ENCODE assay signal across 29 cellular contexts in the genomic region with DNA sequence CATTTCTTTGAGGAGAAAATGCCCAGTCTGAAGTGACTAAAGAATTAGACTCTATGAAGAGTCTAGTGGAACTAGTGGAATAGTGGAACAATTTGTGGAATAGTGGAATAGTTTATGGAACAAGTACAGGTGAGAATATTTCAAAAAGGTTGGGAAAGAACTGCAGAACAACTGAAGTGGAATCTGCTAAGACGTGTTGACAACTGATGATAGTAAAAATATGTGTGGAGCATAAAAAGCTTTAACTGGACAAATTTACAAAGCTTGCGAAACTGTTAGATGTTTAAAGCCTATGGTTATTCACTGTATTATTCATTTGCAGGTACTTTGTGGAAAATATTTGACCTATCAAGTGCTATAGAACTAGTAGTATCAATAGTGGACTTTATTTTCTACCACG.
"Had no signal": no experiment of that assay in that cellular context is flagged by ENCODE, and none has a peak within 500 bp of the region (broad histone marks: within the 10 kb centered on the region; RNA-seq: fewer than 3 reads in every experiment).

No MANE protein-coding gene starts in this region.

- FAIRE-seq: urothelium cell line had no signal

- H3K27ac Mint-ChIP-seq: stimulated activated effector memory CD8-positive, alpha-beta T cell treated with anti-CD3 and anti-CD28 coated beads, Interleukin-12 subunit alpha, Interleukin-12 subunit beta, amount 100 ng/mL, for 72 hours; stimulated activated memory B cell treated with anti-CD40 and anti-IgM and Interleukin-4, amounts not matched to agents 10 μg/mL and 1 μg/mL and 100 μg/mL, for 72 hours; stimulated activated naive B cell treated with anti-CD40 and anti-IgM and Interleukin-4, amounts not matched to agents 10 μg/mL and 1 μg/mL and 100 μg/mL, for 72 hours; stimulated activated naive CD8-positive, alpha-beta T cell treated with anti-CD3 and anti-CD28 coated beads, Interleukin-15, amount 100 ng/mL, for 72 hours; stimulated activated naive CD8-positive, alpha-beta T cell treated with anti-CD3 and anti-CD28 coated beads, Interleukin-15, Interleukin-2, amounts not matched to agents 100 ng/mL and 50 ng/mL, for 24 hours; type B pancreatic cell had no signal

- H3K27me3 Mint-ChIP-seq: stimulated activated memory B cell treated with anti-CD40 and anti-IgM and Interleukin-4, amounts not matched to agents 10 μg/mL and 1 μg/mL and 100 μg/mL, for 72 hours; stimulated activated naive CD8-positive, alpha-beta T cell treated with anti-CD3 and anti-CD28 coated beads, Interleukin-15, amount 100 ng/mL, for 72 hours; stimulated activated naive CD8-positive, alpha-beta T cell treated with anti-CD3 and anti-CD28 coated beads, Interleukin-15, Interleukin-2, amounts not matched to agents 100 ng/mL and 50 ng/mL, for 24 hours; type B pancreatic cell had no signal

- H3K36me3 Mint-ChIP-seq: stimulated activated effector memory CD8-positive, alpha-beta T cell treated with anti-CD3 and anti-CD28 coated beads, Interleukin-12 subunit alpha, Interleukin-12 subunit beta, amount 100 ng/mL, for 72 hours; stimulated activated memory B cell treated with anti-CD40 and anti-IgM and Interleukin-4, amounts not matched to agents 10 μg/mL and 1 μg/mL and 100 μg/mL, for 72 hours; stimulated activated naive B cell treated with anti-CD40 and anti-IgM and Interleukin-4, amounts not matched to agents 10 μg/mL and 1 μg/mL and 100 μg/mL, for 72 hours had no signal

- H3K9me3 ChIP-seq: stomach, suprapubic skin, testis, thoracic aorta, thyroid gland, tibial artery, transverse colon, upper lobe of left lung, upper lobe of right lung, uterus, vagina had no signal

- H3K27ac ChIP-seq: stomach, suprapubic skin, testis, thoracic aorta, thyroid gland, tibial artery, tibial nerve, transverse colon, upper lobe of left lung, upper lobe of right lung, uterus, vagina had no signal

- H3K4me3 Mint-ChIP-seq: stimulated activated effector memory CD8-positive, alpha-beta T cell treated with anti-CD3 and anti-CD28 coated beads, Interleukin-12 subunit alpha, Interleukin-12 subunit beta, amount 100 ng/mL, for 72 hours; stimulated activated memory B cell treated with anti-CD40 and anti-IgM and Interleukin-4, amounts not matched to agents 10 μg/mL and 1 μg/mL and 100 μg/mL, for 72 hours; stimulated activated naive B cell treated with anti-CD40 and anti-IgM and Interleukin-4, amounts not matched to agents 10 μg/mL and 1 μg/mL and 100 μg/mL, for 72 hours; stimulated activated naive CD8-positive, alpha-beta T cell treated with anti-CD3 and anti-CD28 coated beads, Interleukin-15, amount 100 ng/mL, for 72 hours; stimulated activated naive CD8-positive, alpha-beta T cell treated with anti-CD3 and anti-CD28 coated beads, Interleukin-15, Interleukin-2, amounts not matched to agents 100 ng/mL and 50 ng/mL, for 24 hours; type B pancreatic cell had no signal

- DNase-seq: stimulated activated CD4-positive, alpha-beta T cell treated with anti-CD3 and anti-CD28 coated beads, Interleukin-2, amount 100 ng/mL, for 48 hours; stimulated activated CD4-positive, alpha-beta T cell treated with anti-CD3 and anti-CD28 coated beads, Interleukin-4, amount 100 ng/mL, for 1 hour; stimulated activated CD4-positive, alpha-beta T cell treated with anti-CD3 and anti-CD28 coated beads, Interleukin-4, amount 100 ng/mL, for 24 hours; stimulated activated CD4-positive, alpha-beta T cell treated with anti-CD3 and anti-CD28 coated beads, Interleukin-4, amount 100 ng/mL, for 4 hours; stimulated activated CD8-positive, alpha-beta memory T cell treated with anti-CD3 and anti-CD28 coated beads, Interleukin-4, amount 100 ng/mL, for 48 hours; stimulated activated naive B cell treated with anti-CD40 and anti-IgM and Interleukin-4, amounts not matched to agents 10 μg/mL and 1 μg/mL and 100 μg/mL, for 72 hours; stimulated activated naive CD4-positive, alpha-beta T cell; stimulated activated naive CD4-positive, alpha-beta T cell treated with Interleukin-2 at 50 U/mL for 16 hours; stimulated activated naive CD8-positive, alpha-beta T cell treated with anti-CD3 and anti-CD28 coated beads, Interleukin-15, amount 100 ng/mL, for 72 hours; stimulated activated naive CD8-positive, alpha-beta T cell treated with anti-CD3 and anti-CD28 coated beads, Interleukin-15, Interleukin-2, amounts not matched to agents 100 U/mL and 50 U/mL, for 24 hours; stomach; substantia nigra; testis; thyroid gland; tibial artery; transverse colon; trophoblast cell; upper lobe of left lung; upper lobe of right lung; uterus had no signal

- ATAC-seq: stimulated activated effector memory CD8-positive, alpha-beta T cell treated with anti-CD3 and anti-CD28 coated beads, Interleukin-12 subunit alpha, Interleukin-12 subunit beta, amount 100 ng/mL, for 72 hours; stimulated activated memory B cell treated with anti-CD40 and anti-IgM and Interleukin-4, amounts not matched to agents 10 μg/mL and 1 μg/mL and 100 μg/mL, for 72 hours; stimulated activated naive B cell treated with anti-CD40 and anti-IgM and Interleukin-4, amounts not matched to agents 10 μg/mL and 1 μg/mL and 100 μg/mL, for 72 hours; stimulated activated naive CD8-positive, alpha-beta T cell treated with anti-CD3 and anti-CD28 coated beads, Interleukin-15, amount 100 ng/mL, for 72 hours; stimulated activated naive CD8-positive, alpha-beta T cell treated with anti-CD3 and anti-CD28 coated beads, Interleukin-15, Interleukin-2, amounts not matched to agents 100 U/mL and 50 U/mL, for 24 hours; upper lobe of right lung had no signal

- H3K4me3 ChIP-seq: stomach, suprapubic skin, testis, thoracic aorta, thyroid gland, tibial artery, tibial nerve, transverse colon, upper lobe of left lung, upper lobe of right lung, uterus, vagina had no signal

- H3K36me3 ChIP-seq: thyroid gland, transverse colon, uterus had no signal

- H3K4me1 ChIP-seq: stomach, suprapubic skin, testis, thyroid gland, tibial artery, tibial nerve, transverse colon, upper lobe of left lung, upper lobe of right lung, uterus, vagina had no signal

- H3K9me3 Mint-ChIP-seq: stimulated activated effector memory CD8-positive, alpha-beta T cell treated with anti-CD3 and anti-CD28 coated beads, Interleukin-12 subunit alpha, Interleukin-12 subunit beta, amount 100 ng/mL, for 72 hours; stimulated activated naive CD8-positive, alpha-beta T cell treated with anti-CD3 and anti-CD28 coated beads, Interleukin-15, amount 100 ng/mL, for 72 hours had no signal

- H3K27me3 ChIP-seq: stomach, suprapubic skin, testis, thyroid gland, tibial artery, tibial nerve, transverse colon, upper lobe of left lung, upper lobe of right lung, uterus, vagina had no signal

- H3K4me1 Mint-ChIP-seq: stimulated activated effector memory CD8-positive, alpha-beta T cell treated with anti-CD3 and anti-CD28 coated beads, Interleukin-12 subunit alpha, Interleukin-12 subunit beta, amount 100 ng/mL, for 72 hours; stimulated activated memory B cell treated with anti-CD40 and anti-IgM and Interleukin-4, amounts not matched to agents 10 μg/mL and 1 μg/mL and 100 μg/mL, for 72 hours; stimulated activated naive B cell treated with anti-CD40 and anti-IgM and Interleukin-4, amounts not matched to agents 10 μg/mL and 1 μg/mL and 100 μg/mL, for 72 hours; stimulated activated naive CD8-positive, alpha-beta T cell treated with anti-CD3 and anti-CD28 coated beads, Interleukin-15, amount 100 ng/mL, for 72 hours had no signal
